ENCODE assay signal across 8 cellular contexts in genomic region chr10:110672580-110672919, GRCh38. TPM values are rescaled to one million over a fixed set of nuclear protein-coding genes. Genes with fewer than 3 reads are reported as not detected.
DNase-seq lines count a peak whose midpoint lies in the region; ATAC-seq and TF ChIP-seq lines count a peak whose summit lies in the region.

No MANE protein-coding gene starts in this region.

- ATAC-seq in Right ventricle myocardium superior (ENCODE audit: poor library complexity) (peak; percentile 12), Right ventricle myocardium inferior (no peak)
- ATAC-seq in natural killer cell treated with Interleukin-12 subunit alpha and Interleukin-12 subunit beta and Interleukin-15 and Interleukin-18, amount 100 ng/mL, for 72 hours, result peak in 1 of 2 donors; percentile 61

- H3K36me3 Mint-ChIP-seq in natural killer cell treated with Interleukin-12 subunit alpha and Interleukin-12 subunit beta and Interleukin-15 and Interleukin-18, amount 100 ng/mL, for 72 hours, result no peaks in the 10 kb centered on the region

- intact Hi-C loops in Right ventricle myocardium superior (cut with DNase I) (no loop called here), Right ventricle myocardium inferior (cut with DNase I) (no loop called here), dorsolateral prefrontal cortex (cut with DNase I) (loop anchor here (5.0 to 10.0 kb wide), 2 partner anchors 368 to 535 kb away; partner anchors contain the start of gene SMNDC1 (in 1 of the 2))

- peak overlapping the region; percentile 73 to 81 for H3K27ac Mint-ChIP-seq in natural killer cell treated with Interleukin-12 subunit alpha and Interleukin-12 subunit beta and Interleukin-15 and Interleukin-18, amount 100 ng/mL, for 72 hours

- H3K9ac ChIP-seq in HUES48 (ENCODE audit: low read depth, low read length), result no peak overlapping the region

- TF ChIP-seq CTCF in dorsolateral prefrontal cortex (IDR thresholded peaks at IDR 0.05 in 54 of 56, conservative IDR thresholded peaks at IDR 0.05 in 2 of 56; ENCODE audit: low read depth in 1 of 56, partially characterized antibody in 56 of 56), result no peak

- H3K4me3 ChIP-seq in HUES48 (ENCODE audit: low read depth, low read length), result peak overlapping the region; percentile 67
- peak overlapping the region; percentile 42 to 82 (median 68) for H3K4me3 ChIP-seq in dorsolateral prefrontal cortex

- peaks cover 21% of the 10 kb centered on the region for H3K4me1 ChIP-seq in HUES48 (ENCODE audit: control insufficient read depth, insufficient read depth, low read length)

- no peaks in the 10 kb centered on the region for H3K9me3 ChIP-seq in HUES48 (ENCODE audit: control insufficient read depth, insufficient read depth, low read length)

- H3K9me3 Mint-ChIP-seq in natural killer cell treated with Interleukin-12 subunit alpha and Interleukin-12 subunit beta and Interleukin-15 and Interleukin-18, amount 100 ng/mL, for 72 hours, result no peaks in the 10 kb centered on the region

- H3K27me3 ChIP-seq in HUES48 (ENCODE audit: control insufficient read depth, insufficient read depth, low read length) (peaks cover 61% of the 10 kb centered on the region), dorsolateral prefrontal cortex (peaks cover 0 to 28% (median 0%) of the 10 kb centered on the region in 45 donors)

- no peaks in the 10 kb centered on the region for H3K36me3 ChIP-seq in HUES48 (ENCODE audit: control insufficient read depth, insufficient read depth, low read length)

- H3K4me3 Mint-ChIP-seq in natural killer cell treated with Interleukin-12 subunit alpha and Interleukin-12 subunit beta and Interleukin-15 and Interleukin-18, amount 100 ng/mL, for 72 hours, result peak overlapping the region; percentile 82

- H3K27me3 Mint-ChIP-seq in natural killer cell treated with Interleukin-12 subunit alpha and Interleukin-12 subunit beta and Interleukin-15 and Interleukin-18, amount 100 ng/mL, for 72 hours, result peaks cover 9 to 14% of the 10 kb centered on the region in 2 donors

- peaks cover 3 to 12% of the 10 kb centered on the region in 2 donors for H3K4me1 Mint-ChIP-seq in natural killer cell treated with Interleukin-12 subunit alpha and Interleukin-12 subunit beta and Interleukin-15 and Interleukin-18, amount 100 ng/mL, for 72 hours (ENCODE audit: low read depth in 2 of 2)

- no peak overlapping the region for H3K27ac ChIP-seq in HUES48 (ENCODE audit: low read depth, low read length)
- peak overlapping the region in 22 of 59 donors; percentile 8 to 79 (median 60) for H3K27ac ChIP-seq in dorsolateral prefrontal cortex

- DNase-seq in Right ventricle myocardium superior, result no peak
- no peak for DNase-seq in Right ventricle myocardium inferior (ENCODE audit: missing footprints)
- no peak for DNase-seq in dorsolateral prefrontal cortex
- no peak for DNase-seq in natural killer cell treated with Interleukin-12 subunit alpha and Interleukin-12 subunit beta and Interleukin-15 and Interleukin-18, amount 100 ng/mL, for 72 hours (ENCODE audit: low spot score)
- no peak for DNase-seq in DMS53 treated with DMSO at 0.1 percent for 48 hours (lab: John Stamatoyannopoulos, UW; ENCODE audit: unreplicated experiment)
- DNase-seq in hypothalamus (lab: John Stamatoyannopoulos, UW), result no peak
- DNase-seq in activated CD4-positive, alpha-beta T cell treated with anti-CD3 and anti-CD28 coated beads, Interleukin-2, amount 50 U/mL, for 4 hours, result no peak

RNA-seq across cellular contexts. Expression of gene RBM20, which starts 28.4 kb away (rescaled TPM):
- total RNA-seq in Right ventricle myocardium superior (103 TPM), Right ventricle myocardium inferior (103 TPM), dorsolateral prefrontal cortex (1 to 10 TPM in 117 of 120 experiments, under 1 TPM in 3; 0.40 to 4.5 (median 2.1) TPM)
- not detected for total RNA-seq in natural killer cell treated with Interleukin-12 subunit alpha and Interleukin-12 subunit beta and Interleukin-15 and Interleukin-18, amount 100 ng/mL, for 72 hours

Comparison
In these comparisons a context has a peak if more than half of its experiments do, and no peak if none do; other contexts are left out.
1. RNA of gene RBM20, which starts 28.4 kb away (total RNA-seq): 103 TPM in Right ventricle myocardium superior (single experiment) and 103 TPM in Right ventricle myocardium inferior (single experiment); 0.40 to 4.5 TPM in dorsolateral prefrontal cortex and not detected in natural killer cell treated with Interleukin-12 subunit alpha and Interleukin-12 subunit beta and Interleukin-15 and Interleukin-18, amount 100 ng/mL, for 72 hours; every median in the first group is over 10 times any median in the second.
2. intact Hi-C loops: an anchor here in dorsolateral prefrontal cortex (5.0 to 10.0 kb wide); none called in Right ventricle myocardium superior and Right ventricle myocardium inferior.